Comparison of ENCODE assay signal across 2 cellular contexts in the genomic region with DNA sequence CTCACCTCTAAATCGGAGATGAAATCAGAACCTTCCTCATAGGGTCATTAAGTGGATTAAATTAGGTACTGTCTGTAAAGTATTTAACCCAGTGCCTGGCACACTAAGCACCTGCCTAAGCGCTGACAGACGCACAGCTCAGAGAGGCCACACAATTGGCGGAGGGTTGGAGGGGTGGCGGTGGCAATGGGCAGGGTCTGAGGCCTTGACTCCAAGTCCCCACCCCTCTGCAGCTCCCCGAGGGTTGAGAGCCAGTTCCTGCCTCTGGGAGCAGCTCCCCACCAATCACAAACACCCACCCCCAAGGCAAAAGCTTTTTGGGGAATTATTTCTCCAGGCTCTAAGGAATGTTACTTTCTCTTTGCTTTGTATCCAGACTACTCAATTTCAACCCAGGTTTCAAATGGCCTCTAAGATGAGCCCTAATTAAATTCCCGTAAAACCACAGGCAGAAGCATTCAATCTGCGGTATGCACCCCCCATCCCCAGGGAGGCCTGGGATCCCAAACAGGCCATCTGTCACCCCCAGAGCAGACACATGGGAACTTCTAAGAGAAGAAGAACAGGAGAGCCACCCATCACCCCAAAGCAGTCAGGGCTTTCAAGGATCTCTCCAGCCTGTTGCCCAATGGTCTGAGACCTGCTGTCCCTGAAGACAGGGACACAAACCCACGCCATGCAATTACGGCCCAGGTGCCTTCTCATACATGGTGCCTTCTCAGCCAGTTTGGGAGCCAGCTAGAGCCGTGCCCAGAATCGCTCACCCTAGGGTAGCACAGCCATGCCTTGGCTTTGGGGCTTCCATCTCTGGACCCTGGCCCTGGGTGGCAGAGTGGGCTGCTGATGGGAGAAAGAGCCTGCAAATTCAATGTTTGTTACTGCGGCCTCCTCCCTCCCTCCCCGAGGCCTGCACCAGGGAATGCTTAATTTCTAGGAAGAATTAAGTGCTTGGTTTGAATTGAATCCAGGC.
TF ChIP-seq lines count a peak whose summit lies in the region.

No MANE protein-coding gene starts in this region.

TF ChIP-seq in GM23338, 12 proteins besides CTCF, POLR2A, EP300 and RAD21 (continued from another document and continues in another):
- TF ChIP-seq, protein P1, sequence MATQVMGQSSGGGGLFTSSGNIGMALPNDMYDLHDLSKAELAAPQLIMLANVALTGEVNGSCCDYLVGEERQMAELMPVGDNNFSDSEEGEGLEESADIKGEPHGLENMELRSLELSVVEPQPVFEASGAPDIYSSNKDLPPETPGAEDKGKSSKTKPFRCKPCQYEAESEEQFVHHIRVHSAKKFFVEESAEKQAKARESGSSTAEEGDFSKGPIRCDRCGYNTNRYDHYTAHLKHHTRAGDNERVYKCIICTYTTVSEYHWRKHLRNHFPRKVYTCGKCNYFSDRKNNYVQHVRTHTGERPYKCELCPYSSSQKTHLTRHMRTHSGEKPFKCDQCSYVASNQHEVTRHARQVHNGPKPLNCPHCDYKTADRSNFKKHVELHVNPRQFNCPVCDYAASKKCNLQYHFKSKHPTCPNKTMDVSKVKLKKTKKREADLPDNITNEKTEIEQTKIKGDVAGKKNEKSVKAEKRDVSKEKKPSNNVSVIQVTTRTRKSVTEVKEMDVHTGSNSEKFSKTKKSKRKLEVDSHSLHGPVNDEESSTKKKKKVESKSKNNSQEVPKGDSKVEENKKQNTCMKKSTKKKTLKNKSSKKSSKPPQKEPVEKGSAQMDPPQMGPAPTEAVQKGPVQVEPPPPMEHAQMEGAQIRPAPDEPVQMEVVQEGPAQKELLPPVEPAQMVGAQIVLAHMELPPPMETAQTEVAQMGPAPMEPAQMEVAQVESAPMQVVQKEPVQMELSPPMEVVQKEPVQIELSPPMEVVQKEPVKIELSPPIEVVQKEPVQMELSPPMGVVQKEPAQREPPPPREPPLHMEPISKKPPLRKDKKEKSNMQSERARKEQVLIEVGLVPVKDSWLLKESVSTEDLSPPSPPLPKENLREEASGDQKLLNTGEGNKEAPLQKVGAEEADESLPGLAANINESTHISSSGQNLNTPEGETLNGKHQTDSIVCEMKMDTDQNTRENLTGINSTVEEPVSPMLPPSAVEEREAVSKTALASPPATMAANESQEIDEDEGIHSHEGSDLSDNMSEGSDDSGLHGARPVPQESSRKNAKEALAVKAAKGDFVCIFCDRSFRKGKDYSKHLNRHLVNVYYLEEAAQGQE (IDR thresholded peaks at IDR 0.05; ENCODE audit: unreplicated experiment): no peak
- TF ChIP-seq, protein P2, sequence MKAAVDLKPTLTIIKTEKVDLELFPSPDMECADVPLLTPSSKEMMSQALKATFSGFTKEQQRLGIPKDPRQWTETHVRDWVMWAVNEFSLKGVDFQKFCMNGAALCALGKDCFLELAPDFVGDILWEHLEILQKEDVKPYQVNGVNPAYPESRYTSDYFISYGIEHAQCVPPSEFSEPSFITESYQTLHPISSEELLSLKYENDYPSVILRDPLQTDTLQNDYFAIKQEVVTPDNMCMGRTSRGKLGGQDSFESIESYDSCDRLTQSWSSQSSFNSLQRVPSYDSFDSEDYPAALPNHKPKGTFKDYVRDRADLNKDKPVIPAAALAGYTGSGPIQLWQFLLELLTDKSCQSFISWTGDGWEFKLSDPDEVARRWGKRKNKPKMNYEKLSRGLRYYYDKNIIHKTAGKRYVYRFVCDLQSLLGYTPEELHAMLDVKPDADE (IDR thresholded peaks at IDR 0.05): no peak
- no peak for TF ChIP-seq EZH2 (IDR thresholded peaks at IDR 0.05; ENCODE audit: low read depth, unreplicated experiment)
- no peak for TF ChIP-seq JUNB (IDR thresholded peaks at IDR 0.05; ENCODE audit: unreplicated experiment)
- no peak for TF ChIP-seq ZNF114 (CRISPR knock-in tag; IDR thresholded peaks at IDR 0.05)
- TF ChIP-seq CREB1 (CRISPR knock-in tag; IDR thresholded peaks at IDR 0.05; ENCODE audit: low read depth): no peak

TF ChIP-seq in neural cell, 6 proteins besides CTCF, POLR2A, EP300 and RAD21 (continued from another document):
- TF ChIP-seq EZH2 (IDR thresholded peaks at IDR 0.05; ENCODE audit: borderline replicate concordance, insufficient read depth, low read length, poor library complexity, severe bottlenecking) (no peak), SMC3 (conservative IDR thresholded peaks at IDR 0.05; ENCODE audit: poor library complexity) (no peak)
